Comparison of ENCODE assay signal across 10 cellular contexts in genomic region chr11:96229354-96229973, GRCh38.
DNase-seq lines count a peak whose midpoint lies in the region; ATAC-seq and TF ChIP-seq lines count a peak whose summit lies in the region.
"Had no signal": no experiment of that assay in that cellular context is flagged by ENCODE, and none has a peak within 500 bp of the region (broad histone marks: within the 10 kb centered on the region; RNA-seq: fewer than 3 reads in every experiment).

No MANE protein-coding gene starts in this region.

- no peak for TF ChIP-seq POLR2A in gastrocnemius medialis (IDR thresholded peaks at IDR 0.05)

- 32% methylated on average over 2 of the region's 2 CpGs for WGBS in mammary epithelial cell (ENCODE audit: low coverage, missing lambda C conversion rate)

- no peak overlapping the region for H3K4me3 ChIP-seq in CD4-positive, alpha-beta memory T cell (ENCODE audit: low read length in 2 of 2)
- H3K4me3 ChIP-seq in mammary epithelial cell (replicated peaks in 1 of 3; ENCODE audit: insufficient read depth in 1 of 3, low read depth in 2 of 3, low read length in 3 of 3) (no peak overlapping the region), gastrocnemius medialis (no peak overlapping the region), foreskin fibroblast (ENCODE audit: low read depth in 1 of 2, low read length in 2 of 2) (no peak overlapping the region)

- peaks cover 51 to 79% (median 64%) of the 10 kb centered on the region in 4 donors for H3K4me1 Mint-ChIP-seq in CD4-positive, alpha-beta memory T cell

- peak overlapping the region; percentile 38 for H3K4me2 ChIP-seq in mammary epithelial cell (ENCODE audit: insufficient read depth, low read depth, low read length)

- peak overlapping the region; percentile 7 to 89 (median 49) for H3K27ac Mint-ChIP-seq in CD4-positive, alpha-beta memory T cell

- DNase-seq in CD4-positive, alpha-beta memory T cell = no peak
- DNase-seq in KBM-7 (peak; percentile 14), mammary epithelial cell (no peak), gastrocnemius medialis (no peak), RKO (ENCODE audit: low spot score) (no peak), foreskin fibroblast (no peak), DMS 273 treated with DMSO at 0.1 percent for 48 hours (lab: John Stamatoyannopoulos, UW) (no peak)
- DNase-seq in activated CD8-positive, alpha-beta memory T cell treated with anti-CD3 and anti-CD28 coated beads, Interleukin-2, amount 50 U/mL, for 4 hours = no peak
- DNase-seq: NCI-H748 treated with DMSO at 0.1 percent for 48 hours had no signal

- H2AFZ ChIP-seq in mammary epithelial cell (ENCODE audit: low read depth, low read length) = peak overlapping the region; percentile 60

- no peak for ATAC-seq in gastrocnemius medialis

- peak overlapping the region in 5 of 8 donors; percentile 9 to 69 (median 36) for H3K4me3 Mint-ChIP-seq in CD4-positive, alpha-beta memory T cell
- H3K4me3 Mint-ChIP-seq: central memory CD8-positive, alpha-beta T cell had no signal

- H3K79me2 ChIP-seq in mammary epithelial cell (ENCODE audit: insufficient read depth, low read length) = peaks cover 26% of the 10 kb centered on the region

- peaks cover 13 to 17% of the 10 kb centered on the region in 2 donors for H3K36me3 Mint-ChIP-seq in CD4-positive, alpha-beta memory T cell

- CTCF ChIA-PET in CD4-positive, alpha-beta memory T cell (lab: Charles Lee; ENCODE audit: partially characterized antibody) = interaction anchor here (0.7 to 1.9 kb wide), 5 partner anchors 8 to 114 kb away, joined by 3 to 5 read pairs (median 3); partner anchors contain the start of gene MAML2
- CTCF ChIA-PET in mammary epithelial cell (lab: Charles Lee; ENCODE audit: low non-redundant PET) = no interaction called here

- no peak overlapping the region for H3K9ac ChIP-seq in mammary epithelial cell (ENCODE audit: insufficient read depth, low read length)

- POLR2A ChIA-PET in CD4-positive, alpha-beta memory T cell (lab: Charles Lee; ENCODE audit: partially characterized antibody) = interaction anchor here (1.0 to 6.4 kb wide), 4 partner anchors 14 to 113 kb away, joined by 3 to 27 read pairs (median 4); partner anchors contain the start of gene MAML2

- intact Hi-C loops in CD4-positive, alpha-beta memory T cell (cut with micrococcal nuclease) = no loop called here
- intact Hi-C loops in mammary epithelial cell (cut with micrococcal nuclease) = no loop called here
- intact Hi-C loops in gastrocnemius medialis (cut with DNase I; ENCODE audit: low total_unique reads) = no loop called here

- dilution Hi-C loops in mammary epithelial cell (cut with HindIII; ENCODE audit: low sequenced_read_pairs) = no loop called here

- no peak overlapping the region for H3K27ac ChIP-seq in CD4-positive, alpha-beta memory T cell (ENCODE audit: low read depth, low read length)
- H3K27ac ChIP-seq in mammary epithelial cell (ENCODE audit: insufficient read depth, low read depth, low read length) (peak overlapping the region; percentile 74), gastrocnemius medialis (peak overlapping the region in 3 of 4 donors; percentile 9 to 69 (median 43))

- in situ Hi-C loops in KBM-7 (cut with MboI; ENCODE audit: low pct_unique_long_range_greater_than_20kb, low sequenced_read_pairs) (no loop called here), mammary epithelial cell (cut with MboI; ENCODE audit: low sequenced_read_pairs in 2 of 2) (no loop called here), gastrocnemius medialis (cut with MboI; ENCODE audit: low sequenced_read_pairs in 4 of 4) (no loop called here)

- H3K27me3 ChIP-seq in CD4-positive, alpha-beta memory T cell (ENCODE audit: insufficient read depth, low read length) = no peaks in the 10 kb centered on the region
- no peaks in the 10 kb centered on the region for H3K27me3 ChIP-seq in mammary epithelial cell (ENCODE audit: insufficient read depth, low read length)
- H3K27me3 ChIP-seq in gastrocnemius medialis = no peaks in the 10 kb centered on the region

- H3K9me3 Mint-ChIP-seq in CD4-positive, alpha-beta memory T cell = no peaks in the 10 kb centered on the region
- H3K9me3 Mint-ChIP-seq: central memory CD8-positive, alpha-beta T cell had no signal

- TF ChIP-seq CTCF in mammary epithelial cell (conservative IDR thresholded peaks at IDR 0.05 in 1 of 2, IDR thresholded peaks at IDR 0.05 in 1 of 2; ENCODE audit: extremely low read depth in 1 of 2, insufficient read depth in 1 of 2, low read depth in 1 of 2, low read length in 2 of 2) (no peak), gastrocnemius medialis (IDR thresholded peaks at IDR 0.05 in 4 of 5, conservative IDR thresholded peaks at IDR 0.05 in 1 of 5) (no peak), foreskin fibroblast (IDR thresholded peaks at IDR 0.05; ENCODE audit: low read depth, low read length) (no peak)

- H3K36me3 ChIP-seq in CD4-positive, alpha-beta memory T cell (ENCODE audit: insufficient read depth, low read length) = no peaks in the 10 kb centered on the region
- H3K36me3 ChIP-seq in mammary epithelial cell (ENCODE audit: insufficient read depth, low read length) (no peaks in the 10 kb centered on the region), gastrocnemius medialis (no peaks in the 10 kb centered on the region)

- H3K4me1 ChIP-seq in CD4-positive, alpha-beta memory T cell (ENCODE audit: insufficient read depth, low read length) = peaks cover 43% of the 10 kb centered on the region
- peaks cover 40% of the 10 kb centered on the region for H3K4me1 ChIP-seq in mammary epithelial cell (ENCODE audit: insufficient read depth, low read length)
- peaks cover 0 to 11% of the 10 kb centered on the region in 2 donors for H3K4me1 ChIP-seq in gastrocnemius medialis

- no TSS peak for BruUV-seq in mammary epithelial cell (replicated peaks; lab: Mats Ljungman, UMichigan)

- H4K20me1 ChIP-seq in mammary epithelial cell (ENCODE audit: insufficient read depth, low read length) = no peaks in the 10 kb centered on the region

- no peaks in the 10 kb centered on the region for H3K9me3 ChIP-seq in CD4-positive, alpha-beta memory T cell (ENCODE audit: control insufficient read depth in 1 of 2, low read length in 2 of 2)
- H3K9me3 ChIP-seq in mammary epithelial cell (replicated peaks; ENCODE audit: insufficient read depth, low read length) (no peaks in the 10 kb centered on the region), gastrocnemius medialis (no peaks in the 10 kb centered on the region)

- no peaks in the 10 kb centered on the region for H3K27me3 Mint-ChIP-seq in CD4-positive, alpha-beta memory T cell
- H3K27me3 Mint-ChIP-seq: central memory CD8-positive, alpha-beta T cell had no signal
